In genomic region chrY:7687086-7687485, GRCh38 we compare ENCODE assay signal across 17 cellular contexts.
"Had no signal": no experiment of that assay in that cellular context is flagged by ENCODE, and none has a peak within 500 bp of the region (broad histone marks: within the 10 kb centered on the region; RNA-seq: fewer than 3 reads in every experiment).

No MANE protein-coding gene starts in this region.

- H3K36me3 Mint-ChIP-seq: natural killer cell, type B pancreatic cell had no signal

- H3K9me3 Mint-ChIP-seq: natural killer cell, neural crest cell, type B pancreatic cell had no signal

- H3K36me3 ChIP-seq: heart left ventricle, ovary, right atrium auricular region had no signal

- ATAC-seq: esophagus mucosa, foreskin keratinocyte, heart left ventricle, mucosa of descending colon, natural killer cell had no signal

- H3K4me1 ChIP-seq: foreskin keratinocyte, heart left ventricle, right atrium auricular region had no signal

- H3K27ac ChIP-seq: dorsolateral prefrontal cortex, foreskin keratinocyte, heart left ventricle, ovary, right atrium auricular region had no signal

- DNase-seq: cortex of kidney; dorsolateral prefrontal cortex; effector CD8-positive, alpha-beta T cell; foreskin keratinocyte; heart left ventricle; hippocampal formation; mucosa of descending colon; natural killer cell; nucleus accumbens; ovary; small intestine; stimulated activated CD4-positive, alpha-beta T cell treated with anti-CD3 and anti-CD28 coated beads, Interleukin-12 subunit alpha, Interleukin-12 subunit beta, amount 100 ng/mL, for 4 hours; stimulated activated naive CD4-positive, alpha-beta T cell had no signal

- H3K4me1 Mint-ChIP-seq: natural killer cell, neural crest cell had no signal

- H3K27ac Mint-ChIP-seq: natural killer cell, type B pancreatic cell had no signal

- H3K4me3 Mint-ChIP-seq: natural killer cell, neural crest cell, type B pancreatic cell had no signal

- H3K4me3 ChIP-seq: dorsolateral prefrontal cortex, heart left ventricle, mucosa of descending colon, ovary, right atrium auricular region had no signal

- H3K27me3 ChIP-seq: dorsolateral prefrontal cortex, foreskin keratinocyte, heart left ventricle, ovary, right atrium auricular region had no signal

- H3K27me3 Mint-ChIP-seq: type B pancreatic cell had no signal

- H3K9me3 ChIP-seq: heart left ventricle, mucosa of descending colon, ovary, right atrium auricular region had no signal
